Comparison of ENCODE assay signal across 2 cellular contexts in genomic region chr22:19059481-19060278, GRCh38.
TF ChIP-seq lines count a peak whose summit lies in the region.

No MANE protein-coding gene starts in this region.

TF ChIP-seq in HepG2, 621 proteins besides CTCF, POLR2A, EP300 and RAD21 (continued from another document):
- no peak for TF ChIP-seq MAX (IDR thresholded peaks at IDR 0.05)

TF ChIP-seq in SK-N-SH, 30 proteins besides CTCF, POLR2A, EP300 and RAD21 (continued from another document):
- no peak for TF ChIP-seq ZBTB33 (IDR thresholded peaks at IDR 0.05; ENCODE audit: borderline replicate concordance, low read depth)
- no peak for TF ChIP-seq EZH2phosphoT487 (IDR thresholded peaks at IDR 0.05; ENCODE audit: borderline replicate concordance, low read depth)
- TF ChIP-seq TAF1 (IDR thresholded peaks at IDR 0.05; ENCODE audit: borderline replicate concordance, low read depth, low read length) = no peak
- no peak for TF ChIP-seq RFX5 (IDR thresholded peaks at IDR 0.05; ENCODE audit: low read length)
- no peak for TF ChIP-seq FOXM1 (IDR thresholded peaks at IDR 0.05; ENCODE audit: low read depth)
- TF ChIP-seq SIN3A (IDR thresholded peaks at IDR 0.05; ENCODE audit: borderline replicate concordance, low read depth, low read length) = no peak
- TF ChIP-seq GATA2 (CRISPR knock-in tag; IDR thresholded peaks at IDR 0.05) = no peak
- no peak for TF ChIP-seq USF2 (IDR thresholded peaks at IDR 0.05; ENCODE audit: borderline replicate concordance, low read depth, low read length)
- TF ChIP-seq MAX (IDR thresholded peaks at IDR 0.05; ENCODE audit: low read depth) = no peak
- no peak for TF ChIP-seq TCF12 (IDR thresholded peaks at IDR 0.05)
- TF ChIP-seq MXI1 (IDR thresholded peaks at IDR 0.05; ENCODE audit: low read depth, low read length) = no peak
- TF ChIP-seq SMC3 (IDR thresholded peaks at IDR 0.05; ENCODE audit: low read depth, low read length) = no peak
- TF ChIP-seq POLR2AphosphoS5 (IDR thresholded peaks at IDR 0.05; ENCODE audit: low read depth, low read length) = no peak
- no peak for TF ChIP-seq RCOR1 (IDR thresholded peaks at IDR 0.05; ENCODE audit: low read length)
- no peak for TF ChIP-seq GABPA (IDR thresholded peaks at IDR 0.05; ENCODE audit: low read depth)
- no peak for TF ChIP-seq JUND (IDR thresholded peaks at IDR 0.05)
- no peak for TF ChIP-seq NFIC (IDR thresholded peaks at IDR 0.05; ENCODE audit: borderline replicate concordance)
